ENCODE assay signal across 7 cellular contexts in the genomic region with DNA sequence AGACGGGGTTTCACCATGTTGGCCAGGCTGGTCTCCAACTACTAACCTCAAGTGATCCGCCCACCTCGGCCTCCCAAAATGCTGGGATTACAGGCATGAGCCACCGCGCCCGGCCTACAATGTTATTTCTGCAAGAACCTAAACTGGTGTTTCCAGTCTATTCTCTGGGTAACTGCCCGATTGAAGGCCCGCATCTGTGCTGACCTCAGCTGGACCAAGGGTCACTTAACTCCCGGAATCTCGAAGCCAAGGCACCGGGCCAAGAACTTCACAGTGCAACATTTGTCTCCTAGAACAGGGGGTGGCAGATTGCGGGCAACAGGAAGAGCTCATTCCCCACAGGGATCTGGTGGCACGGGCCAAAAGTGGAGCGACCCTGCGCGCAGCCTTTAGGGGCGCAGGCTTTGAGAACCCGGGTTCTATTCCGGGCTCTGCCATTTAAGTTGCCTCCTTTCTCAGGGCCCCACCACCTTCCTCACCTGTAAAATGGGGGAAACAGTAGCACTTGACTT. TPM values are rescaled to one million over a fixed set of nuclear protein-coding genes. Genes with fewer than 3 reads are reported as not detected.
A peak's percentile ranks its signal among the peaks of the same experiment; 100 is the strongest.
DNase-seq lines count a peak whose midpoint lies in the region; ATAC-seq and TF ChIP-seq lines count a peak whose summit lies in the region.

No MANE protein-coding gene starts in this region.

- TF ChIP-seq CTCF in cardiac muscle cell (IDR thresholded peaks at IDR 0.05; ENCODE audit: low read depth, low read length) = no peak

- no peaks in the 10 kb centered on the region for H3K9me3 ChIP-seq in cardiac muscle cell (ENCODE audit: low read depth)

- H3K27ac ChIP-seq in cardiac muscle cell = no peak overlapping the region

- H3K36me3 ChIP-seq in cardiac muscle cell = peaks cover 3% of the 10 kb centered on the region

- H3K4me3 ChIP-seq in GM08714 (ENCODE audit: low read length) = peak overlapping the region; percentile 78
- H3K4me3 ChIP-seq in cardiac muscle cell = peak overlapping the region; percentile 50

- DNase-seq in KBM-7 (peak; percentile 31), cardiac muscle cell (ENCODE audit: low read depth in 1 of 2, low spot score in 1 of 2) (peak; percentile 45 to 57), occipital lobe (lab: John Stamatoyannopoulos, UW) (peak; percentile 78)
- peak; percentile 40 for DNase-seq in activated naive CD8-positive, alpha-beta T cell treated with anti-CD3 and anti-CD28 coated beads, Interleukin-2, amount 10 ng/mL, durations not matched to agents 7 days and 5 days

- peaks cover 14% of the 10 kb centered on the region for H3K4me1 Mint-ChIP-seq in activated naive CD8-positive, alpha-beta T cell treated with anti-CD3 and anti-CD28 coated beads, Interleukin-2, amount 10 ng/mL, durations not matched to agents 7 days and 5 days

- H3K27ac Mint-ChIP-seq in activated naive CD8-positive, alpha-beta T cell treated with anti-CD3 and anti-CD28 coated beads, Interleukin-2, amount 10 ng/mL, durations not matched to agents 7 days and 5 days = peak overlapping the region; percentile 79

- H3K4me1 ChIP-seq in cardiac muscle cell (ENCODE audit: low read depth) = no peaks in the 10 kb centered on the region

- H3K4me3 Mint-ChIP-seq in activated naive CD8-positive, alpha-beta T cell treated with anti-CD3 and anti-CD28 coated beads, Interleukin-2, amount 10 ng/mL, durations not matched to agents 7 days and 5 days = peak overlapping the region; percentile 93

- peaks cover 13% of the 10 kb centered on the region for H3K36me3 Mint-ChIP-seq in activated naive CD8-positive, alpha-beta T cell treated with anti-CD3 and anti-CD28 coated beads, Interleukin-2, amount 10 ng/mL, durations not matched to agents 7 days and 5 days

- H3K9me3 Mint-ChIP-seq in activated naive CD8-positive, alpha-beta T cell treated with anti-CD3 and anti-CD28 coated beads, Interleukin-2, amount 10 ng/mL, durations not matched to agents 7 days and 5 days = no peaks in the 10 kb centered on the region

- POLR2A ChIA-PET in activated naive CD8-positive, alpha-beta T cell treated with anti-CD3 and anti-CD28 coated beads, Interleukin-2, amount 10 ng/mL, durations not matched to agents 7 days and 5 days (lab: Charles Lee) = interaction anchor here (0.9 to 1.9 kb wide), 2 partner anchors 34 to 48 kb away, joined by 3 to 9 read pairs; a partner anchor contains a TSS

- H3K27me3 Mint-ChIP-seq in activated naive CD8-positive, alpha-beta T cell treated with anti-CD3 and anti-CD28 coated beads, Interleukin-2, amount 10 ng/mL, durations not matched to agents 7 days and 5 days = no peaks in the 10 kb centered on the region

- H3K27me3 ChIP-seq in cardiac muscle cell = no peaks in the 10 kb centered on the region

- peak; percentile 1 for ATAC-seq in activated naive CD8-positive, alpha-beta T cell treated with anti-CD3 and anti-CD28 coated beads, Interleukin-2, amount 10 ng/mL, durations not matched to agents 7 days and 5 days (ENCODE audit: low read depth)
- no peak for ATAC-seq in GM21786 (IDR thresholded peaks at IDR 0.05; ENCODE audit: unreplicated experiment)
- no peak for ATAC-seq in GM18520 (IDR thresholded peaks at IDR 0.05; ENCODE audit: unreplicated experiment)

- in situ Hi-C loops in KBM-7 (cut with MboI; ENCODE audit: low pct_unique_long_range_greater_than_20kb, low sequenced_read_pairs) = no loop called here

RNA-seq across cellular contexts. Expression of a gene that starts 0.8 kb away (rescaled TPM):
- total RNA-seq in activated naive CD8-positive, alpha-beta T cell treated with anti-CD3 and anti-CD28 coated beads, Interleukin-2, amount 10 ng/mL, durations not matched to agents 7 days and 5 days = 10 to 100 TPM; 45.4 to 48.1 TPM
- 24.8 and 26.7 TPM in 2 replicates for total RNA-seq in cardiac muscle cell
- 24.8 and 30.6 TPM in 2 replicates for polyA plus RNA-seq in cardiac muscle cell
- total RNA-seq in occipital lobe = 3.9 TPM

RNA-seq across cellular contexts. Expression of a gene that starts 15.0 kb away (rescaled TPM):
- not detected for total RNA-seq in activated naive CD8-positive, alpha-beta T cell treated with anti-CD3 and anti-CD28 coated beads, Interleukin-2, amount 10 ng/mL, durations not matched to agents 7 days and 5 days
- total RNA-seq in cardiac muscle cell (not detected in 2 replicates), occipital lobe (not detected)
- not detected in 2 replicates for polyA plus RNA-seq in cardiac muscle cell

RNA-seq across cellular contexts. Expression of a gene that starts 47.5 kb away (rescaled TPM):
- 10 to 100 TPM; 34.5 to 35.2 TPM for total RNA-seq in activated naive CD8-positive, alpha-beta T cell treated with anti-CD3 and anti-CD28 coated beads, Interleukin-2, amount 10 ng/mL, durations not matched to agents 7 days and 5 days
- total RNA-seq in cardiac muscle cell (8.7 and 11.3 TPM in 2 replicates), occipital lobe (11.4 TPM)
- 2.9 and 3.9 TPM in 2 replicates for polyA plus RNA-seq in cardiac muscle cell

RNA-seq across cellular contexts. Expression of a gene that starts 47.8 kb away (rescaled TPM):
- 10 to 100 TPM; 61.5 to 61.7 TPM for total RNA-seq in activated naive CD8-positive, alpha-beta T cell treated with anti-CD3 and anti-CD28 coated beads, Interleukin-2, amount 10 ng/mL, durations not matched to agents 7 days and 5 days
- total RNA-seq in cardiac muscle cell = 31.0 and 40.1 TPM in 2 replicates
- 22.7 and 26.5 TPM in 2 replicates for polyA plus RNA-seq in cardiac muscle cell
- 38.7 TPM for total RNA-seq in occipital lobe
